Comparison of ENCODE assay signal across 18 cellular contexts in the genomic region with DNA sequence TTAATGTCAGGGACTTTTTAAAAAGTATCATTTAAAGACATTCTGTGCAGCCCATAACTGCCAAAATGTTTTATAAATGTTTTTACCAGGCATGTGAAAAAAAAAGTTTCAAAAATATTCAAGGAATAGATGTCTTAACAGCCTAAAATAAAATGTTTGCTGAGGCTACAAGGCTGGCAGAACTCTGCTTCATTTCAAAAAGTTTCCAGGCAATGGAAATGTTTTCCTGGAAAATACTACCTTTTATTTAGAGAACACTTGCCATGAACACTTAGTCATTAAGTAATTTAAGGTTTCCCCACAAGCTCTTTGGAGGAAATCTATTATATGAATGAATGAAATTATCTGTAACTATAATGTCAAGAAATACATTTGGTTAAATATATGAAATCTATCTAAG.
"Had no signal": no experiment of that assay in that cellular context is flagged by ENCODE, and none has a peak within 500 bp of the region (broad histone marks: within the 10 kb centered on the region; RNA-seq: fewer than 3 reads in every experiment).

No MANE protein-coding gene starts in this region.

- H3K27ac ChIP-seq: neutrophil had no signal

- FAIRE-seq: keratinocyte had no signal

- H3K9me3 ChIP-seq: neutrophil had no signal

- H3K27me3 ChIP-seq: heart left ventricle, neutrophil, spleen had no signal

- H3K4me3 ChIP-seq: heart left ventricle, spleen had no signal

- ATAC-seq: esophagus mucosa; heart left ventricle; naive thymus-derived CD8-positive, alpha-beta T cell; right cardiac atrium; SK-N-SH treated with all-trans-retinoic acid at 6 μM for 48 hours; stimulated activated naive B cell treated with anti-CD40 and anti-IgM and Interleukin-4, amounts not matched to agents 10 μg/mL and 1 μg/mL and 100 μg/mL, for 72 hours had no signal

- DNase-seq: activated B cell treated with CpG ODN at 0.5 μM for 24 hours; activated CD4-positive, alpha-beta T cell treated with anti-CD3 and anti-CD28 coated beads, Interleukin-2, amount 10 ng/mL, durations not matched to agents 24 days and 14 days; activated CD8-positive, alpha-beta memory T cell treated with anti-CD3 and anti-CD28 coated beads for 24 hours; activated T-cell treated with anti-CD3 and anti-CD28 coated beads for 4 hours; amygdala; foreskin melanocyte; heart left ventricle; midbrain; naive thymus-derived CD8-positive, alpha-beta T cell; right cardiac atrium; SHP77; spleen; stimulated activated CD4-positive, alpha-beta T cell treated with anti-CD3 and anti-CD28 coated beads, Interleukin-2, amount 100 ng/mL, for 24 hours; stimulated activated naive B cell treated with anti-CD40 and anti-IgM and Interleukin-4, amounts not matched to agents 10 μg/mL and 1 μg/mL and 100 μg/mL, for 72 hours had no signal
